In genomic region chr2:178273787-178274360, GRCh38 we compare ENCODE assay signal across 16 cellular contexts.
DNase-seq lines count a peak whose midpoint lies in the region; ATAC-seq, FAIRE-seq and TF ChIP-seq lines count a peak whose summit lies in the region.
"Had no signal": no experiment of that assay in that cellular context is flagged by ENCODE, and none has a peak within 500 bp of the region (broad histone marks: within the 10 kb centered on the region; RNA-seq: fewer than 3 reads in every experiment).

No MANE protein-coding gene starts in this region.

- no peaks in the 10 kb centered on the region for H3K36me3 Mint-ChIP-seq in activated T-helper 1 cell treated with anti-CD3 and anti-CD28 coated beads, Interleukin-12 subunit alpha, Interleukin-12 subunit beta, Interleukin-2, Interleukin-4 antibody, amounts not matched to agents 30 ng/mL and 10 ng/mL and 1 ng/mL, durations not matched to agents 14 hours and 24 hours and 36 hours (ENCODE audit: low read depth)
- H3K36me3 Mint-ChIP-seq in activated CD8-positive, alpha-beta T cell treated with anti-CD3 and anti-CD28 coated beads, Interleukin-2, amount 10 ng/mL, durations not matched to agents 7 days and 5 days (ENCODE audit: low read depth), result no peaks in the 10 kb centered on the region
- H3K36me3 Mint-ChIP-seq: CD8-positive, alpha-beta T cell had no signal

- no peak overlapping the region for H3K4me2 ChIP-seq in endothelial cell of umbilical vein (ENCODE audit: insufficient read depth, low read length)
- H3K4me2 ChIP-seq: BLaER1 had no signal

- intact Hi-C loops in endothelial cell of umbilical vein (cut with micrococcal nuclease), result no loop called here
- intact Hi-C loops in activated T-helper 1 cell treated with anti-CD3 and anti-CD28 coated beads, Interleukin-12 subunit alpha, Interleukin-12 subunit beta, Interleukin-2, Interleukin-4 antibody, amounts not matched to agents 30 ng/mL and 10 ng/mL and 1 ng/mL, durations not matched to agents 14 hours and 24 hours and 36 hours (cut with micrococcal nuclease), result no loop called here

- TF ChIP-seq CTCF in endothelial cell of umbilical vein (IDR thresholded peaks at IDR 0.05; ENCODE audit: extremely low read depth in 1 of 2, insufficient read depth in 1 of 2, low read depth in 1 of 2, low read length in 2 of 2), result no peak

- H3K9me3 ChIP-seq in endothelial cell of umbilical vein (replicated peaks; ENCODE audit: control insufficient read depth, insufficient read depth, low read length) (no peaks in the 10 kb centered on the region), skeletal muscle tissue (ENCODE audit: control insufficient read depth in 3 of 3, low read length in 3 of 3) (no peaks in the 10 kb centered on the region)
- H3K9me3 ChIP-seq: BLaER1 had no signal

- no peaks in the 10 kb centered on the region for H3K79me2 ChIP-seq in endothelial cell of umbilical vein (ENCODE audit: control insufficient read depth, insufficient read depth, low read length)

- dilution Hi-C loops in endothelial cell of umbilical vein (cut with MboI; ENCODE audit: extremely low pct_ligation_motif_present, low sequenced_read_pairs), result no loop called here

- BruUV-seq in endothelial cell of umbilical vein (replicated peaks; lab: Mats Ljungman, UMichigan), result no TSS peak

- H3K9ac ChIP-seq in endothelial cell of umbilical vein (replicated peaks; ENCODE audit: extremely low read depth, insufficient read depth, low read length), result no peak overlapping the region
- no peak overlapping the region for H3K9ac ChIP-seq in skeletal muscle tissue (ENCODE audit: low read depth in 1 of 3, low read length in 3 of 3)
- H3K9ac ChIP-seq: BLaER1 had no signal

- no peak overlapping the region for H3K27ac Mint-ChIP-seq in activated T-helper 1 cell treated with anti-CD3 and anti-CD28 coated beads, Interleukin-12 subunit alpha, Interleukin-12 subunit beta, Interleukin-2, Interleukin-4 antibody, amounts not matched to agents 30 ng/mL and 10 ng/mL and 1 ng/mL, durations not matched to agents 14 hours and 24 hours and 36 hours
- H3K27ac Mint-ChIP-seq in activated CD8-positive, alpha-beta T cell treated with anti-CD3 and anti-CD28 coated beads, Interleukin-2, amount 10 ng/mL, durations not matched to agents 7 days and 5 days, result no peak overlapping the region
- H3K27ac Mint-ChIP-seq: CD8-positive, alpha-beta T cell had no signal

- ATAC-seq in activated CD8-positive, alpha-beta T cell treated with anti-CD3 and anti-CD28 coated beads, Interleukin-2, amount 10 ng/mL, durations not matched to agents 7 days and 5 days, result no peak
- ATAC-seq: CD8-positive, alpha-beta T cell; Panc1 had no signal

- H3K27me3 Mint-ChIP-seq in activated T-helper 1 cell treated with anti-CD3 and anti-CD28 coated beads, Interleukin-12 subunit alpha, Interleukin-12 subunit beta, Interleukin-2, Interleukin-4 antibody, amounts not matched to agents 30 ng/mL and 10 ng/mL and 1 ng/mL, durations not matched to agents 14 hours and 24 hours and 36 hours (ENCODE audit: insufficient read depth), result peaks cover 13% of the 10 kb centered on the region
- H3K27me3 Mint-ChIP-seq in activated CD8-positive, alpha-beta T cell treated with anti-CD3 and anti-CD28 coated beads, Interleukin-2, amount 10 ng/mL, durations not matched to agents 7 days and 5 days (ENCODE audit: low read depth), result peaks cover 16% of the 10 kb centered on the region

- H3K27ac ChIP-seq in endothelial cell of umbilical vein (ENCODE audit: insufficient read depth, low read depth, low read length) (no peak overlapping the region), skeletal muscle tissue (ENCODE audit: low read depth, low read length) (peak overlapping the region; percentile 79)
- H3K27ac ChIP-seq: BLaER1 had no signal

- no peaks in the 10 kb centered on the region for H3K4me1 Mint-ChIP-seq in activated T-helper 1 cell treated with anti-CD3 and anti-CD28 coated beads, Interleukin-12 subunit alpha, Interleukin-12 subunit beta, Interleukin-2, Interleukin-4 antibody, amounts not matched to agents 30 ng/mL and 10 ng/mL and 1 ng/mL, durations not matched to agents 14 hours and 24 hours and 36 hours (ENCODE audit: low read depth)
- H3K4me1 Mint-ChIP-seq in activated CD8-positive, alpha-beta T cell treated with anti-CD3 and anti-CD28 coated beads, Interleukin-2, amount 10 ng/mL, durations not matched to agents 7 days and 5 days (ENCODE audit: low read depth), result no peaks in the 10 kb centered on the region

- no peak overlapping the region for H2AFZ ChIP-seq in endothelial cell of umbilical vein (ENCODE audit: low read depth, low read length)

- TF ChIP-seq POLR2A in endothelial cell of umbilical vein (IDR thresholded peaks at IDR 0.05; ENCODE audit: low read depth, low read length), result no peak

- H3K27me3 ChIP-seq in endothelial cell of umbilical vein (ENCODE audit: control insufficient read depth in 2 of 2, insufficient read depth in 2 of 2, low read length in 2 of 2) (peaks cover 0 to 4% of the 10 kb centered on the region in 2 experiments), skeletal muscle tissue (ENCODE audit: control insufficient read depth in 3 of 3, insufficient read depth in 3 of 3, low read length in 3 of 3) (no peaks in the 10 kb centered on the region)
- H3K27me3 ChIP-seq: BLaER1 had no signal

- H3K4me1 ChIP-seq in endothelial cell of umbilical vein (ENCODE audit: control insufficient read depth, extremely low read depth, insufficient read depth, low read length) (peaks cover 8% of the 10 kb centered on the region), skeletal muscle tissue (ENCODE audit: control insufficient read depth in 3 of 3, insufficient read depth in 3 of 3, low read length in 3 of 3) (peaks cover 33 to 51% (median 47%) of the 10 kb centered on the region in 3 donors)
- H3K4me1 ChIP-seq: BLaER1 had no signal

- no peak overlapping the region for H3K4me3 Mint-ChIP-seq in activated T-helper 1 cell treated with anti-CD3 and anti-CD28 coated beads, Interleukin-12 subunit alpha, Interleukin-12 subunit beta, Interleukin-2, Interleukin-4 antibody, amounts not matched to agents 30 ng/mL and 10 ng/mL and 1 ng/mL, durations not matched to agents 14 hours and 24 hours and 36 hours
- H3K4me3 Mint-ChIP-seq in activated CD8-positive, alpha-beta T cell treated with anti-CD3 and anti-CD28 coated beads, Interleukin-2, amount 10 ng/mL, durations not matched to agents 7 days and 5 days, result no peak overlapping the region
- H3K4me3 Mint-ChIP-seq: CD8-positive, alpha-beta T cell had no signal

- H3K36me3 ChIP-seq in endothelial cell of umbilical vein (ENCODE audit: control insufficient read depth in 2 of 2, extremely low read depth in 1 of 2, insufficient read depth in 2 of 2, low read length in 2 of 2) (no peaks in the 10 kb centered on the region), skeletal muscle tissue (ENCODE audit: control insufficient read depth in 3 of 3, insufficient read depth in 3 of 3, low read length in 3 of 3) (no peaks in the 10 kb centered on the region)
- H3K36me3 ChIP-seq: BLaER1 had no signal

- no peaks in the 10 kb centered on the region for H3K9me3 Mint-ChIP-seq in activated T-helper 1 cell treated with anti-CD3 and anti-CD28 coated beads, Interleukin-12 subunit alpha, Interleukin-12 subunit beta, Interleukin-2, Interleukin-4 antibody, amounts not matched to agents 30 ng/mL and 10 ng/mL and 1 ng/mL, durations not matched to agents 14 hours and 24 hours and 36 hours
- no peaks in the 10 kb centered on the region for H3K9me3 Mint-ChIP-seq in activated CD8-positive, alpha-beta T cell treated with anti-CD3 and anti-CD28 coated beads, Interleukin-2, amount 10 ng/mL, durations not matched to agents 7 days and 5 days (ENCODE audit: insufficient read depth)
- H3K9me3 Mint-ChIP-seq: CD8-positive, alpha-beta T cell had no signal

- CTCF ChIA-PET in endothelial cell of umbilical vein (lab: Charles Lee), result interaction anchor here (0.7 to 1.7 kb wide), 8 partner anchors 8 to 146 kb away, joined by 3 to 6 read pairs (median 4); no protein-coding TSS in a partner anchor
- CTCF ChIA-PET in activated CD8-positive, alpha-beta T cell treated with anti-CD3 and anti-CD28 coated beads, Interleukin-2, amount 10 ng/mL, durations not matched to agents 7 days and 5 days (lab: Charles Lee), result interaction anchor here (0.9 to 1.2 kb wide), 2 partner anchors 33 to 162 kb away, joined by 4 to 6 read pairs; partner anchors contain the start of gene RBM45

- no peaks in the 10 kb centered on the region for H4K20me1 ChIP-seq in endothelial cell of umbilical vein (replicated peaks; ENCODE audit: control insufficient read depth, extremely low read depth, insufficient read depth, low read length)
- H4K20me1 ChIP-seq: BLaER1 had no signal

- POLR2A ChIA-PET in endothelial cell of umbilical vein (lab: Charles Lee), result interaction anchor here (0.7 kb wide), 1 partner anchor 39 kb away, joined by 4 read pairs; no protein-coding TSS in a partner anchor
- POLR2A ChIA-PET in activated CD8-positive, alpha-beta T cell treated with anti-CD3 and anti-CD28 coated beads, Interleukin-2, amount 10 ng/mL, durations not matched to agents 7 days and 5 days (lab: Charles Lee), result no interaction called here

- no peak overlapping the region for H3K4me3 ChIP-seq in endothelial cell of umbilical vein (replicated peaks in 1 of 3; ENCODE audit: insufficient read depth in 1 of 3, low read depth in 1 of 3, low read length in 3 of 3)
- H3K4me3 ChIP-seq in skeletal muscle tissue (ENCODE audit: low read length in 3 of 3), result no peak overlapping the region
- H3K4me3 ChIP-seq: BLaER1 had no signal

- H3K9me1 ChIP-seq in endothelial cell of umbilical vein (replicated peaks; ENCODE audit: control insufficient read depth, extremely low read depth, insufficient read depth, low read length), result no peaks in the 10 kb centered on the region

- peak; percentile 24 for FAIRE-seq in endothelial cell of umbilical vein (lab: Jason Lieb, UNC)
- FAIRE-seq: A204.1 had no signal

- DNase-seq in NCI-H2171 treated with DMSO at 0.1 percent for 48 hours (lab: John Stamatoyannopoulos, UW), result peak; percentile 38
- no peak for DNase-seq in NCI-H2171 (lab: John Stamatoyannopoulos, UW)
- DNase-seq in NCI-H226, result peak; percentile 12
- peak; percentile 67 for DNase-seq in endothelial cell of umbilical vein (ENCODE audit: low read depth, low spot score)
- DNase-seq in activated T-helper 1 cell treated with anti-CD3 and anti-CD28 coated beads, Interleukin-12 subunit alpha, Interleukin-12 subunit beta, Interleukin-2, Interleukin-4 antibody, amounts not matched to agents 30 ng/mL and 10 ng/mL and 1 ng/mL, durations not matched to agents 14 hours and 24 hours and 36 hours (ENCODE audit: low spot score), result no peak
- no peak for DNase-seq in DMS114 treated with DMSO at 0.1 percent for 48 hours (lab: John Stamatoyannopoulos, UW; ENCODE audit: unreplicated experiment)
- no peak for DNase-seq in activated CD8-positive, alpha-beta T cell treated with anti-CD3 and anti-CD28 coated beads, Interleukin-2, amount 10 ng/mL, durations not matched to agents 7 days and 5 days
- DNase-seq: CD8-positive, alpha-beta T cell; Karpas-422; NCI-H1105 treated with DMSO at 0.1 percent for 48 hours; NCI-H1930; NCI-H774 had no signal

TF ChIP-seq in endothelial cell of umbilical vein, 7 proteins besides CTCF, POLR2A, EP300 and RAD21 (continues in another document):
- peak; percentile 18 for TF ChIP-seq FOS (IDR thresholded peaks at IDR 0.05; ENCODE audit: borderline replicate concordance, insufficient read depth, low read length)
- TF ChIP-seq MYC (IDR thresholded peaks at IDR 0.05; ENCODE audit: low read depth, low read length), result no peak
- TF ChIP-seq POLR2AphosphoS5 (IDR thresholded peaks at IDR 0.05; ENCODE audit: insufficient read depth, low read depth, low read length), result no peak

Comparison
In these comparisons a context has a peak if more than half of its experiments do, and no peak if none do; other contexts are left out.
1. DNase-seq: peak in NCI-H2171 treated with DMSO at 0.1 percent for 48 hours (single experiment), NCI-H226 (single experiment) and endothelial cell of umbilical vein (single experiment); none in NCI-H2171 (single experiment), activated T-helper 1 cell treated with anti-CD3 and anti-CD28 coated beads, Interleukin-12 subunit alpha, Interleukin-12 subunit beta, Interleukin-2, Interleukin-4 antibody, amounts not matched to agents 30 ng/mL and 10 ng/mL and 1 ng/mL, durations not matched to agents 14 hours and 24 hours and 36 hours (single experiment), DMS114 treated with DMSO at 0.1 percent for 48 hours (single experiment) and activated CD8-positive, alpha-beta T cell treated with anti-CD3 and anti-CD28 coated beads, Interleukin-2, amount 10 ng/mL, durations not matched to agents 7 days and 5 days (single experiment).